23 cellular contexts compared by ENCODE assay signal in genomic region chr11:63855975-63856374, GRCh38. TPM values are rescaled to one million over a fixed set of nuclear protein-coding genes. Genes with fewer than 3 reads are reported as not detected.
DNase-seq lines count a peak whose midpoint lies in the region; ATAC-seq, FAIRE-seq and TF ChIP-seq lines count a peak whose summit lies in the region.
"Had no signal": no experiment of that assay in that cellular context is flagged by ENCODE, and none has a peak within 500 bp of the region (broad histone marks: within the 10 kb centered on the region; RNA-seq: fewer than 3 reads in every experiment).

No MANE protein-coding gene starts in this region.

- H3K27ac Mint-ChIP-seq in CD4-positive, CD25-positive, alpha-beta regulatory T cell: no peak overlapping the region
- H3K27ac Mint-ChIP-seq in GM23338: no peak overlapping the region
- H3K27ac Mint-ChIP-seq: memory B cell, nephron had no signal

- in situ Hi-C loops in GM12878 (cut with MboI): no loop called here

- peaks cover 17 to 64% (median 39%) of the 10 kb centered on the region in 4 donors for H3K4me1 Mint-ChIP-seq in CD4-positive, CD25-positive, alpha-beta regulatory T cell
- H3K4me1 Mint-ChIP-seq in GM23338: peaks cover 11% of the 10 kb centered on the region

- no peak overlapping the region for H3K4me3 ChIP-seq in CD4-positive, CD25-positive, alpha-beta regulatory T cell (ENCODE audit: low read depth, low read length)
- H3K4me3 ChIP-seq in GM23338: no peak overlapping the region
- no peak overlapping the region for H3K4me3 ChIP-seq in GM12878
- no peak overlapping the region for H3K4me3 ChIP-seq in pancreas
- H3K4me3 ChIP-seq in suprapubic skin: no peak overlapping the region
- no peak overlapping the region for H3K4me3 ChIP-seq in right atrium auricular region
- H3K4me3 ChIP-seq: heart left ventricle, spleen, upper lobe of left lung had no signal

- H3K27ac ChIP-seq in CD4-positive, CD25-positive, alpha-beta regulatory T cell (ENCODE audit: insufficient read depth, low read length, poor library complexity, severe bottlenecking): peak overlapping the region; percentile 63
- H3K27ac ChIP-seq in GM23338 (ENCODE audit: low read depth) (peak overlapping the region; percentile 55; the same call in 1 of the 2 replicates), GM12878 (ENCODE audit: control insufficient read depth, insufficient read depth) (no peak overlapping the region; the same call in 1 of the 2 replicates), pancreas (no peak overlapping the region), suprapubic skin (no peak overlapping the region), right atrium auricular region (no peak overlapping the region)

- RAD21 ChIA-PET in GM12878 (lab: Charles Lee; ENCODE audit: unreplicated experiment): interaction anchor here (0.9 to 2.1 kb wide), 7 partner anchors 10 to 83 kb away, joined by 3 to 14 read pairs (median 5); partner anchors contain the start of genes MARK2 and NAA40

- peaks cover 4% of the 10 kb centered on the region for H3F3A ChIP-seq in GM23338 (replicated peaks; ENCODE audit: low read depth)

- H3K9ac ChIP-seq in GM12878 (ENCODE audit: control insufficient read depth, insufficient read depth, low read length): no peak overlapping the region

- no peaks in the 10 kb centered on the region for H3K27me3 ChIP-seq in CD4-positive, CD25-positive, alpha-beta regulatory T cell (ENCODE audit: control insufficient read depth, insufficient read depth, low read length)
- H3K27me3 ChIP-seq in GM23338 (ENCODE audit: insufficient read depth) (no peaks in the 10 kb centered on the region), GM12878 (replicated peaks in 1 of 2; ENCODE audit: control insufficient read depth in 2 of 2, insufficient read depth in 2 of 2, low read length in 1 of 2) (no peaks in the 10 kb centered on the region), pancreas (no peaks in the 10 kb centered on the region), suprapubic skin (no peaks in the 10 kb centered on the region), right atrium auricular region (no peaks in the 10 kb centered on the region)
- H3K27me3 ChIP-seq: heart left ventricle, spleen, upper lobe of left lung had no signal

- WGBS in GM12878 (ENCODE audit: insufficient coverage, insufficient replicate concordance, low lambda C conversion rate, missing lambda C conversion rate): 77% methylated on average over 2 of the region's 2 CpGs
- WGBS in pancreas, 2 donors: 38 to 47% methylated on average over 2 of the region's 2 CpGs
- WGBS in suprapubic skin: 63% methylated on average over 2 of the region's 2 CpGs

- H2AFZ ChIP-seq in GM23338 (no peak overlapping the region), GM12878 (ENCODE audit: control insufficient read depth, low read depth, low read length) (no peak overlapping the region)

- H4K20me1 ChIP-seq in GM23338 (replicated peaks; ENCODE audit: insufficient read depth) (peaks cover 51% of the 10 kb centered on the region), GM12878 (ENCODE audit: control insufficient read depth, insufficient read depth) (no peaks in the 10 kb centered on the region)

- POLR2A ChIA-PET in GM12878 (lab: Charles Lee): interaction anchor here (0.7 to 0.9 kb wide), 5 partner anchors 11 to 154 kb away, joined by 3 to 7 read pairs (median 3); no protein-coding TSS in a partner anchor

- peaks cover 8% of the 10 kb centered on the region for H3K36me3 ChIP-seq in CD4-positive, CD25-positive, alpha-beta regulatory T cell (ENCODE audit: control insufficient read depth, insufficient read depth, low read length)
- H3K36me3 ChIP-seq in GM23338 (ENCODE audit: insufficient read depth) (peaks cover 4% of the 10 kb centered on the region; the same call in 1 of the 2 replicates), GM12878 (ENCODE audit: control insufficient read depth in 2 of 2, insufficient read depth in 2 of 2, low read length in 1 of 2) (peaks cover 2 to 6% of the 10 kb centered on the region in 2 experiments; a peak in 2 of 4 replicates), pancreas (no peaks in the 10 kb centered on the region), suprapubic skin (peaks cover 2% of the 10 kb centered on the region), right atrium auricular region (no peaks in the 10 kb centered on the region)

- no peak for DNase-seq in CD4-positive, CD25-positive, alpha-beta regulatory T cell
- DNase-seq in GM23338 (ENCODE audit: low spot score) (no peak), GM12878 (ENCODE audit: low read depth, low spot score) (no peak), pancreas (no peak), suprapubic skin (ENCODE audit: low spot score in 2 of 2) (no peak), right atrium auricular region (ENCODE audit: low spot score) (no peak)
- DNase-seq: activated CD8-positive, alpha-beta memory T cell treated with anti-CD3 and anti-CD28 coated beads, Interleukin-2, amount 50 U/mL, for 4 hours; activated naive CD4-positive, alpha-beta T cell; effector memory CD4-positive, alpha-beta T cell; HCEC 1CT; heart left ventricle; KG1; NCI-H1092; NCI-H524 treated with DMSO at 0.1 percent for 48 hours; spleen; upper lobe of left lung had no signal

- TF ChIP-seq POLR2A in GM12878 (IDR thresholded peaks at IDR 0.05; ENCODE audit: low read depth, low read length) (no peak), suprapubic skin (IDR thresholded peaks at IDR 0.05) (no peak)

- H3K79me2 ChIP-seq in GM23338 (replicated peaks; ENCODE audit: insufficient read depth) (peaks cover 98% of the 10 kb centered on the region), GM12878 (ENCODE audit: control insufficient read depth, insufficient read depth, low read length) (peaks cover 39% of the 10 kb centered on the region)

- no peaks in the 10 kb centered on the region for H3K27me3 Mint-ChIP-seq in CD4-positive, CD25-positive, alpha-beta regulatory T cell
- H3K27me3 Mint-ChIP-seq in GM23338 (ENCODE audit: insufficient read depth, low read depth, poor library complexity): no peaks in the 10 kb centered on the region
- H3K27me3 Mint-ChIP-seq: memory B cell had no signal

- BruUV-seq in GM12878 (replicated peaks; lab: Mats Ljungman, UMichigan): no TSS peak

- TF ChIP-seq CTCF in GM23338 (conservative IDR thresholded peaks at IDR 0.05; ENCODE audit: low read depth in 2 of 2) (no peak), GM12878 (IDR thresholded peaks at IDR 0.05 in 2 of 3, conservative IDR thresholded peaks at IDR 0.05 in 1 of 3; ENCODE audit: control insufficient read depth in 2 of 3, extremely low read depth in 1 of 3, insufficient read depth in 1 of 3, low read depth in 3 of 3, low read length in 3 of 3) (no peak), pancreas (IDR thresholded peaks at IDR 0.05) (no peak), suprapubic skin (IDR thresholded peaks at IDR 0.05) (no peak), right atrium auricular region (IDR thresholded peaks at IDR 0.05) (no peak)

- no peak for FAIRE-seq in GM12878 (lab: Jason Lieb, UNC)
- FAIRE-seq in pancreas (lab: Jason Lieb, UNC): no peak
- FAIRE-seq: astrocyte, keratinocyte had no signal

- CTCF ChIA-PET in GM12878 (lab: Yijun Ruan, JAX): interaction anchor here (0.9 to 2.2 kb wide), 9 partner anchors 10 to 89 kb away, joined by 3 to 10 read pairs (median 4); no protein-coding TSS in a partner anchor

- H3K9me3 ChIP-seq in CD4-positive, CD25-positive, alpha-beta regulatory T cell (ENCODE audit: control insufficient read depth in 2 of 2, low read length in 2 of 2): no peaks in the 10 kb centered on the region
- H3K9me3 ChIP-seq in GM12878 (replicated peaks; ENCODE audit: control insufficient read depth, insufficient read depth, low read length) (no peaks in the 10 kb centered on the region), pancreas (no peaks in the 10 kb centered on the region), suprapubic skin (no peaks in the 10 kb centered on the region), right atrium auricular region (no peaks in the 10 kb centered on the region)
- H3K9me3 ChIP-seq: heart left ventricle, spleen, upper lobe of left lung had no signal

- ATAC-seq in CD4-positive, CD25-positive, alpha-beta regulatory T cell (ENCODE audit: low read depth in 2 of 2): no peak
- ATAC-seq in GM23338 (no peak), GM12878 (peak; percentile 64), pancreas (peak in 3 of 4 donors; percentile 45 to 54 (median 46)), GM21367 (IDR thresholded peaks at IDR 0.05; ENCODE audit: unreplicated experiment) (no peak), HG03521 (IDR thresholded peaks at IDR 0.05; ENCODE audit: unreplicated experiment) (no peak)
- ATAC-seq: activated CD4-positive, CD25-positive, alpha-beta regulatory T cell treated with anti-CD3 and anti-CD28 coated beads, Interleukin-2, amount 50 U/mL, for 24 hours; heart left ventricle had no signal

- no peak overlapping the region for H3K4me2 ChIP-seq in GM23338
- H3K4me2 ChIP-seq in GM12878 (ENCODE audit: control insufficient read depth, insufficient read depth): no peak overlapping the region

- peaks cover 18% of the 10 kb centered on the region for H3K36me3 Mint-ChIP-seq in CD4-positive, CD25-positive, alpha-beta regulatory T cell
- peaks cover 26% of the 10 kb centered on the region for H3K36me3 Mint-ChIP-seq in GM23338 (ENCODE audit: low read depth)

- TF ChIP-seq RAD21 in GM12878 (IDR thresholded peaks at IDR 0.05; ENCODE audit: insufficient read depth, low read depth, low read length): no peak

- TF ChIP-seq EP300 in GM12878 (IDR thresholded peaks at IDR 0.05; ENCODE audit: borderline replicate concordance in 1 of 2, control insufficient read depth in 1 of 2, low read depth in 2 of 2, low read length in 2 of 2) (no peak), suprapubic skin (IDR thresholded peaks at IDR 0.05) (no peak)

- H3K9me3 Mint-ChIP-seq in CD4-positive, CD25-positive, alpha-beta regulatory T cell: no peaks in the 10 kb centered on the region
- H3K9me3 Mint-ChIP-seq in GM23338: peaks cover 4% of the 10 kb centered on the region; the same call in 2 of the 3 replicates
- H3K9me3 Mint-ChIP-seq: memory B cell, nephron had no signal

- no peak overlapping the region for H3K4me3 Mint-ChIP-seq in CD4-positive, CD25-positive, alpha-beta regulatory T cell
- H3K4me3 Mint-ChIP-seq in GM23338: no peak overlapping the region
- H3K4me3 Mint-ChIP-seq: memory B cell, nephron had no signal

- no peaks in the 10 kb centered on the region for H3K9me2 ChIP-seq in GM23338 (ENCODE audit: insufficient read depth)

- SMC1A ChIA-PET in GM12878 (lab: Charles Lee; ENCODE audit: uncharacterized antibody, unreplicated experiment): interaction anchor here (0.6 to 3.2 kb wide), 6 partner anchors 11 to 342 kb away, joined by 3 to 19 read pairs (median 7); no protein-coding TSS in a partner anchor

- H3K4me1 ChIP-seq in CD4-positive, CD25-positive, alpha-beta regulatory T cell (ENCODE audit: control insufficient read depth, insufficient read depth, low read length, poor library complexity, severe bottlenecking): peaks cover 35% of the 10 kb centered on the region
- H3K4me1 ChIP-seq in GM23338 (ENCODE audit: insufficient read depth) (peaks cover 7% of the 10 kb centered on the region; the same call in 1 of the 2 replicates), GM12878 (ENCODE audit: control insufficient read depth, insufficient read depth, low read length) (peaks cover 8% of the 10 kb centered on the region), pancreas (peaks cover 6 to 41% (median 24%) of the 10 kb centered on the region in 3 donors), suprapubic skin (peaks cover 25% of the 10 kb centered on the region), right atrium auricular region (peaks cover 0 to 30% of the 10 kb centered on the region in 2 donors)

- intact Hi-C loops in GM12878 (cut with micrococcal nuclease; ENCODE audit: unreplicated experiment): no loop called here
- intact Hi-C loops in pancreas (cut with DNase I): no loop called here

RNA-seq across cellular contexts. Expression of gene MARK2, which starts 17.1 kb away (rescaled TPM):
- total RNA-seq in CD4-positive, CD25-positive, alpha-beta regulatory T cell: 66.6 TPM
- polyA plus RNA-seq in CD4-positive, CD25-positive, alpha-beta regulatory T cell: 10 to 100 TPM; 29.3 to 39.9 (median 36.4) TPM
- total RNA-seq in GM23338 (2014; rRNA removed; shearing (Covaris generic)): 42.6 and 45.9 TPM in 2 replicates
- 15.8 and 18.7 TPM in 2 replicates for polyA plus RNA-seq in GM23338 (2016; fragmentation: Nextera tagmentation; extraction: Ambion mirVana)
- 23.7 and 26.6 TPM in 2 replicates for total RNA-seq in GM12878 (2013; cell fraction: nucleolus; rRNA removed)
- total RNA-seq in GM12878 (2014; rRNA removed): 10.7 and 14.8 TPM in 2 replicates
- total RNA-seq in GM12878 (2014; rRNA removed; fragmentation: Illumina TruSeq; extraction: Trizol): 9.3 and 9.7 TPM in 2 replicates
- total RNA-seq in GM12878 (2021): 29.5 and 30.0 TPM in 2 replicates
- polyA plus RNA-seq in GM12878 (2011; ENCODE audit: low read depth): 7.8 TPM
- 11.3 and 14.5 TPM in 2 replicates for polyA plus RNA-seq in GM12878 (2011; rRNA removed)
- polyA plus RNA-seq in GM12878 (2011; cell fraction: cytosol; rRNA removed): 13.9 and 15.3 TPM in 2 replicates
- polyA plus RNA-seq in GM12878 (2011; cell fraction: nucleus; rRNA removed): 21.1 and 29.6 TPM in 2 replicates
- 12.7 and 13.2 TPM in 2 replicates for polyA plus RNA-seq in GM12878 (2012)
- 13.6 and 16.1 TPM in 2 replicates for polyA plus RNA-seq in GM12878 (2014; fragmentation: Illumina TruSeq; extraction: Trizol)
- under 1 TPM; 0.19 to 0.40 TPM for polyA plus RNA-seq in GM12878 (2014; fragmentation: Nextera tagmentation; extraction: Ambion mirVana)
- polyA plus RNA-seq in GM12878 (2014; rRNA removed): 20.2 and 22.2 TPM in 2 replicates
- 10 to 100 TPM in 1 of 2 experiments, 1 to 10 TPM in 1; 4.1 to 11.9 TPM for polyA plus RNA-seq in GM12878 (2016; fragmentation: Nextera tagmentation; extraction: Ambion mirVana)
- 20.0 and 24.5 TPM in 2 replicates for polyA minus RNA-seq in GM12878 (2011; rRNA and poly(A)+ RNA removed)
- 14.2 and 16.5 TPM in 2 replicates for polyA minus RNA-seq in GM12878 (2011; cell fraction: cytosol; rRNA and poly(A)+ RNA removed)
- 8.9 and 19.0 TPM in 2 replicates for polyA minus RNA-seq in GM12878 (2011; cell fraction: nucleus; rRNA and poly(A)+ RNA removed)
- total RNA-seq in pancreas: 10 to 100 TPM; 19.0 to 30.8 (median 21.5) TPM
- 10 to 100 TPM; 11.7 to 21.0 TPM for polyA plus RNA-seq in pancreas
- total RNA-seq in suprapubic skin: 10 to 100 TPM; 66.3 to 78.7 (median 71.8) TPM
- 10 to 100 TPM; 29.3 to 31.5 TPM for total RNA-seq in right atrium auricular region

RNA-seq across cellular contexts. Expression of gene SPINDOC, which starts 42.7 kb away (rescaled TPM):
- total RNA-seq in CD4-positive, CD25-positive, alpha-beta regulatory T cell: 11.1 TPM
- under 1 TPM; 0.41 to 1.00 (median 0.58) TPM for polyA plus RNA-seq in CD4-positive, CD25-positive, alpha-beta regulatory T cell
- 65.5 and 84.7 TPM in 2 replicates for total RNA-seq in GM23338 (2014; rRNA removed; shearing (Covaris generic))
- polyA plus RNA-seq in GM23338 (2016; fragmentation: Nextera tagmentation; extraction: Ambion mirVana) (9.4 and 12.9 TPM in 2 replicates), GM12878 (2011; rRNA removed) (11.9 and 19.0 TPM in 2 replicates), GM12878 (2014; fragmentation: Illumina TruSeq; extraction: Trizol) (6.3 and 14.7 TPM in 2 replicates), GM12878 (2014; fragmentation: Nextera tagmentation; extraction: Ambion mirVana) (1 to 10 TPM; 1.1 to 1.2 TPM), GM12878 (2014; rRNA removed) (38.2 and 41.4 TPM in 2 replicates), GM12878 (2016; fragmentation: Nextera tagmentation; extraction: Ambion mirVana) (1 to 10 TPM in 1 of 2 experiments, under 1 TPM in 1; 0.88 to 1.2 TPM), pancreas (1 to 10 TPM; 8.0 to 8.3 TPM)
- total RNA-seq in GM12878 (2013; cell fraction: nucleolus; rRNA removed): 23.3 and 29.2 TPM in 2 replicates
- total RNA-seq in GM12878 (2014; rRNA removed) (27.5 and 32.6 TPM in 2 replicates), GM12878 (2014; rRNA removed; fragmentation: Illumina TruSeq; extraction: Trizol) (17.9 and 22.5 TPM in 2 replicates), GM12878 (2021) (31.5 and 36.3 TPM in 2 replicates), pancreas (1 to 10 TPM; 2.5 to 7.8 (median 4.3) TPM), suprapubic skin (1 to 10 TPM; 3.9 to 9.4 (median 6.3) TPM), right atrium auricular region (10 to 100 TPM in 1 of 2 donors, 1 to 10 TPM in 1; 7.0 to 12.1 TPM)
- 5.0 TPM for polyA plus RNA-seq in GM12878 (2011; ENCODE audit: low read depth)
- 25.5 and 40.3 TPM in 2 replicates for polyA plus RNA-seq in GM12878 (2011; cell fraction: cytosol; rRNA removed)
- 28.1 and 40.9 TPM in 2 replicates for polyA plus RNA-seq in GM12878 (2011; cell fraction: nucleus; rRNA removed)
- 16.2 and 23.1 TPM in 2 replicates for polyA plus RNA-seq in GM12878 (2012)
- 8.3 and 14.2 TPM in 2 replicates for polyA minus RNA-seq in GM12878 (2011; rRNA and poly(A)+ RNA removed)
- 8.4 and 9.9 TPM in 2 replicates for polyA minus RNA-seq in GM12878 (2011; cell fraction: cytosol; rRNA and poly(A)+ RNA removed)
- 9.6 and 12.7 TPM in 2 replicates for polyA minus RNA-seq in GM12878 (2011; cell fraction: nucleus; rRNA and poly(A)+ RNA removed)

Comparison
In these comparisons a context has a peak if more than half of its experiments do, and no peak if none do; other contexts are left out.
1. ATAC-seq: peak in GM12878 (single experiment) and pancreas (3 of 4); none in CD4-positive, CD25-positive, alpha-beta regulatory T cell (0 of 2), GM23338 (single experiment), GM21367 (single experiment) and HG03521 (single experiment).
2. H3K27ac ChIP-seq: peak in CD4-positive, CD25-positive, alpha-beta regulatory T cell (single experiment) and GM23338 (single experiment); none in GM12878 (single experiment), pancreas (0 of 4), suprapubic skin (single experiment) and right atrium auricular region (0 of 2).